In the genomic region with DNA sequence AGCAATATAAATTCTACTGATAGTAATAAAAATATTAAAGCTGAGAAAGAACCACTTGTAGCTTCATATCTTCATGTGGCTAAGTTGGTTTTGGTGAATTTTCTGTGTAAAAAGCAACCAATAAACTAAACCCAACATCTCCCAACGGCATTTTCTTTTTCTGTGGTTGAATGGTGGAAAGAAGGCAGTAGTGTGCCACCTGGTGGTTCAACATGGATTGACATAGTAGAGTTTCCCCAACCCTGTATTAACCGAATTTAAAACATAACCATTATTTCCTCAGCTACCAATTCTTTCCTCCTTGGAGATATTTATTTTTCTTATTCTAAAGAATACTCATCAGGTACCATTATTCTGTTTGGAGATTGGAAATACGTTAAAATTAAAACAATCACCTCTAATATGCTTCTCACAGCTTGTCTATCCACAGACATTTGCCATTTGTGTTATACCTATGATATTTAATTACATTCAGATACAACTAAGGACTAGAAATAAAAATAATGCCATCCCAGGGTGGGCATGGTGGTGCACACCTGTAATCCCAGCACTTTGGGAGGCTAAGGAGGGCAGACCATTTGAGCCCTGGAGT, we compare ENCODE assay signal across 8 cellular contexts.
DNase-seq lines count a peak whose midpoint lies in the region; ATAC-seq, FAIRE-seq and TF ChIP-seq lines count a peak whose summit lies in the region.

No MANE protein-coding gene starts in this region.

- peak; percentile 75 for FAIRE-seq in pancreas (lab: Jason Lieb, UNC)

- no peak for DNase-seq in AG04449 (ENCODE audit: low read depth, low spot score)
- peak; percentile 6 for DNase-seq in GDM1 (lab: John Stamatoyannopoulos, UW)
- DNase-seq in NCI-H1694 (lab: John Stamatoyannopoulos, UW), result peak; percentile 66
- DNase-seq in activated CD4-positive, alpha-beta T cell treated with anti-CD3 and anti-CD28 coated beads for 36 hours, result peak; percentile 57
- peak; percentile 82 for DNase-seq in fibroblast of peridontal ligament (ENCODE audit: extremely low read depth)
- DNase-seq in pancreas, result peak in 3 of 6 donors; percentile 4 to 46 (median 20)

- peaks cover 5% of the 10 kb centered on the region for H3K27me3 Mint-ChIP-seq in activated CD4-positive, alpha-beta T cell treated with anti-CD3 and anti-CD28 coated beads for 36 hours

- H3K27ac ChIP-seq in pancreas, result no peak overlapping the region

- H3K36me3 ChIP-seq in pancreas, result no peaks in the 10 kb centered on the region

- peaks cover 0 to 7% (median 0%) of the 10 kb centered on the region in 4 donors for H3K27me3 ChIP-seq in pancreas

- TF ChIP-seq CTCF in AG04449 (IDR thresholded peaks at IDR 0.05; ENCODE audit: insufficient read depth, low read length, missing control alignments) (peak; percentile 66), pancreas (IDR thresholded peaks at IDR 0.05) (peak; percentile 32 to 77 (median 70))

- no peaks in the 10 kb centered on the region for H3K9me3 ChIP-seq in pancreas

- H3K4me3 Mint-ChIP-seq in activated CD4-positive, alpha-beta T cell treated with anti-CD3 and anti-CD28 coated beads for 36 hours, result no peak overlapping the region

- 2 to 5% methylated on average over 3 of the region's 3 CpGs for WGBS in pancreas, 2 donors

- H3K27ac Mint-ChIP-seq in activated CD4-positive, alpha-beta T cell treated with anti-CD3 and anti-CD28 coated beads for 36 hours, result no peak overlapping the region

- ATAC-seq in HG02642 (IDR thresholded peaks at IDR 0.05; ENCODE audit: poor library complexity, unreplicated experiment) (peak; percentile 71), pancreas (peak in 3 of 4 donors; percentile 84 to 87 (median 85)), GM18505 (IDR thresholded peaks at IDR 0.05; ENCODE audit: unreplicated experiment) (no peak)
- ATAC-seq in activated CD4-positive, alpha-beta T cell treated with anti-CD3 and anti-CD28 coated beads for 36 hours, result peak; percentile 39

- no peaks in the 10 kb centered on the region for H3K4me1 ChIP-seq in pancreas

- intact Hi-C loops in activated CD4-positive, alpha-beta T cell treated with anti-CD3 and anti-CD28 coated beads for 36 hours (cut with DNase I, micrococcal nuclease), result loop anchor here (1.0 to 5.0 kb wide), 3 partner anchors 88 to 496 kb away; no protein-coding TSS in a partner anchor
- intact Hi-C loops in pancreas (cut with DNase I), result no loop called here

- no peak for TF ChIP-seq POLR2A in GM18505 (IDR thresholded peaks at IDR 0.05; ENCODE audit: borderline replicate concordance, extremely low read depth, insufficient read depth, insufficient read length)

- H3K4me1 Mint-ChIP-seq in activated CD4-positive, alpha-beta T cell treated with anti-CD3 and anti-CD28 coated beads for 36 hours, result no peaks in the 10 kb centered on the region

- CTCF ChIA-PET in AG04449 (lab: Yijun Ruan, JAX), result interaction anchor here (0.6 to 9.0 kb wide), 45 partner anchors 8 to 182 kb away, joined by 3 to 768 read pairs (median 6); a partner anchor contains a TSS
- CTCF ChIA-PET in activated CD4-positive, alpha-beta T cell treated with anti-CD3 and anti-CD28 coated beads for 36 hours (lab: Charles Lee), result interaction anchor here (0.5 to 5.7 kb wide), 35 partner anchors 9 to 944 kb away, joined by 3 to 163 read pairs (median 3); a partner anchor contains a TSS

- H3K4me3 ChIP-seq in AG04449 (ENCODE audit: low read depth, low read length) (no peak overlapping the region), pancreas (no peak overlapping the region)

- no peaks in the 10 kb centered on the region for H3K36me3 Mint-ChIP-seq in activated CD4-positive, alpha-beta T cell treated with anti-CD3 and anti-CD28 coated beads for 36 hours (ENCODE audit: low read depth)

- POLR2A ChIA-PET in AG04449 (lab: Yijun Ruan, JAX), result interaction anchor here (1.7 kb wide), 1 partner anchor 88 kb away, joined by 5 read pairs; no protein-coding TSS in a partner anchor
- POLR2A ChIA-PET in activated CD4-positive, alpha-beta T cell treated with anti-CD3 and anti-CD28 coated beads for 36 hours (lab: Charles Lee), result no interaction called here

- H3K9me3 Mint-ChIP-seq in activated CD4-positive, alpha-beta T cell treated with anti-CD3 and anti-CD28 coated beads for 36 hours (ENCODE audit: low read depth), result no peaks in the 10 kb centered on the region

Comparison
In these comparisons a context has a peak if more than half of its experiments do, and no peak if none do; other contexts are left out.
1. intact Hi-C loops: an anchor here in activated CD4-positive, alpha-beta T cell treated with anti-CD3 and anti-CD28 coated beads for 36 hours (1.0 to 5.0 kb wide); none called in pancreas.